In genomic region chr9:123365881-123366528, GRCh38 we compare ENCODE assay signal across 23 cellular contexts. TPM values are rescaled to one million over a fixed set of nuclear protein-coding genes. Genes with fewer than 3 reads are reported as not detected.
"Had no signal": no experiment of that assay in that cellular context is flagged by ENCODE, and none has a peak within 500 bp of the region (broad histone marks: within the 10 kb centered on the region; RNA-seq: fewer than 3 reads in every experiment).

No MANE protein-coding gene starts in this region.

- H3K27me3 ChIP-seq: upper lobe of left lung had no signal

- DNase-seq: activated CD4-positive, alpha-beta memory T cell treated with anti-CD3 and anti-CD28 coated beads for 36 hours; activated effector memory CD4-positive, alpha-beta T cell treated with Interleukin-2 at 50 U/mL for 16 hours; activated naive CD4-positive, alpha-beta T cell treated with anti-CD3 and anti-CD28 coated beads, Interleukin-2, amount 50 U/mL, for 16 hours; activated naive CD8-positive, alpha-beta T cell treated with anti-CD3 and anti-CD28 coated beads, Interleukin-2, amount 50 U/mL, for 24 hours; activated T-cell treated with anti-CD3 and anti-CD28 coated beads, Interleukin-2, amount 50 U/mL, for 72 hours; cerebellar nuclear complex; cortex of kidney; foreskin fibroblast; kidney; midbrain; right cardiac atrium; stimulated activated CD4-positive, alpha-beta T cell treated with anti-CD3 and anti-CD28 coated beads, Interleukin-1b, Interleukin-23, amount 100 ng/mL, for 48 hours; T-helper 1 cell; T-helper 9 cell had no signal

- H3K9ac ChIP-seq: parathyroid adenoma had no signal

- H3K36me3 ChIP-seq: left lung, thoracic aorta, upper lobe of left lung had no signal

- H3K9me3 Mint-ChIP-seq: activated CD4-positive, alpha-beta memory T cell treated with anti-CD3 and anti-CD28 coated beads for 36 hours; activated naive CD8-positive, alpha-beta T cell treated with anti-CD3 and anti-CD28 coated beads, Interleukin-2, amount 50 U/mL, for 24 hours; activated T-cell treated with anti-CD3 and anti-CD28 coated beads, Interleukin-2, amount 50 U/mL, for 72 hours; natural killer cell treated with Interleukin-12 subunit alpha and Interleukin-12 subunit beta and Interleukin-15 and Interleukin-18, amount 100 ng/mL, for 72 hours; stimulated activated effector memory CD8-positive, alpha-beta T cell treated with anti-CD3 and anti-CD28 coated beads, Interleukin-12 subunit alpha, Interleukin-12 subunit beta, amount 100 ng/mL, for 72 hours had no signal

- H3K4me1 ChIP-seq: left lung, parathyroid adenoma, upper lobe of left lung had no signal

- H3K4me3 ChIP-seq: left lung, thoracic aorta, upper lobe of left lung had no signal

- H3K27ac ChIP-seq: left lung, parathyroid adenoma, thoracic aorta, upper lobe of left lung had no signal

- H3K36me3 Mint-ChIP-seq: activated CD4-positive, alpha-beta memory T cell treated with anti-CD3 and anti-CD28 coated beads for 36 hours; natural killer cell treated with Interleukin-12 subunit alpha and Interleukin-12 subunit beta and Interleukin-15 and Interleukin-18, amount 100 ng/mL, for 72 hours; stimulated activated effector memory CD8-positive, alpha-beta T cell treated with anti-CD3 and anti-CD28 coated beads, Interleukin-12 subunit alpha, Interleukin-12 subunit beta, amount 100 ng/mL, for 72 hours had no signal

- H3K27ac Mint-ChIP-seq: activated CD4-positive, alpha-beta memory T cell treated with anti-CD3 and anti-CD28 coated beads for 36 hours; activated naive CD8-positive, alpha-beta T cell treated with anti-CD3 and anti-CD28 coated beads, Interleukin-2, amount 50 U/mL, for 24 hours; activated T-cell treated with anti-CD3 and anti-CD28 coated beads, Interleukin-2, amount 50 U/mL, for 72 hours; natural killer cell treated with Interleukin-12 subunit alpha and Interleukin-12 subunit beta and Interleukin-15 and Interleukin-18, amount 100 ng/mL, for 72 hours; stimulated activated effector memory CD8-positive, alpha-beta T cell treated with anti-CD3 and anti-CD28 coated beads, Interleukin-12 subunit alpha, Interleukin-12 subunit beta, amount 100 ng/mL, for 72 hours had no signal

- H3K4me3 Mint-ChIP-seq: activated CD4-positive, alpha-beta memory T cell treated with anti-CD3 and anti-CD28 coated beads for 36 hours; activated naive CD8-positive, alpha-beta T cell treated with anti-CD3 and anti-CD28 coated beads, Interleukin-2, amount 50 U/mL, for 24 hours; activated T-cell treated with anti-CD3 and anti-CD28 coated beads, Interleukin-2, amount 50 U/mL, for 72 hours; natural killer cell treated with Interleukin-12 subunit alpha and Interleukin-12 subunit beta and Interleukin-15 and Interleukin-18, amount 100 ng/mL, for 72 hours; stimulated activated effector memory CD8-positive, alpha-beta T cell treated with anti-CD3 and anti-CD28 coated beads, Interleukin-12 subunit alpha, Interleukin-12 subunit beta, amount 100 ng/mL, for 72 hours had no signal

- ATAC-seq: activated naive CD8-positive, alpha-beta T cell treated with anti-CD3 and anti-CD28 coated beads, Interleukin-2, amount 50 U/mL, for 24 hours; activated T-cell treated with anti-CD3 and anti-CD28 coated beads, Interleukin-2, amount 50 U/mL, for 72 hours; left lung; natural killer cell treated with Interleukin-12 subunit alpha and Interleukin-12 subunit beta and Interleukin-15 and Interleukin-18, amount 100 ng/mL, for 72 hours; right cardiac atrium; stimulated activated effector memory CD8-positive, alpha-beta T cell treated with anti-CD3 and anti-CD28 coated beads, Interleukin-12 subunit alpha, Interleukin-12 subunit beta, amount 100 ng/mL, for 72 hours had no signal

- H3K9me3 ChIP-seq: left lung, thoracic aorta, upper lobe of left lung had no signal

RNA-seq across cellular contexts. Expression of gene CRB2, which starts 10.0 kb away (rescaled TPM):
- total RNA-seq: activated CD4-positive, alpha-beta memory T cell treated with anti-CD3 and anti-CD28 coated beads for 36 hours; activated T-cell treated with anti-CD3 and anti-CD28 coated beads, Interleukin-2, amount 50 U/mL, for 72 hours; fibroblast of lung; lung microvascular endothelial cell; natural killer cell treated with Interleukin-12 subunit alpha and Interleukin-12 subunit beta and Interleukin-15 and Interleukin-18, amount 100 ng/mL, for 72 hours; pulmonary artery endothelial cell; thoracic aorta had no signal
- polyA plus RNA-seq: fibroblast of lung had no signal
